8 cellular contexts compared by ENCODE assay signal in the genomic region with DNA sequence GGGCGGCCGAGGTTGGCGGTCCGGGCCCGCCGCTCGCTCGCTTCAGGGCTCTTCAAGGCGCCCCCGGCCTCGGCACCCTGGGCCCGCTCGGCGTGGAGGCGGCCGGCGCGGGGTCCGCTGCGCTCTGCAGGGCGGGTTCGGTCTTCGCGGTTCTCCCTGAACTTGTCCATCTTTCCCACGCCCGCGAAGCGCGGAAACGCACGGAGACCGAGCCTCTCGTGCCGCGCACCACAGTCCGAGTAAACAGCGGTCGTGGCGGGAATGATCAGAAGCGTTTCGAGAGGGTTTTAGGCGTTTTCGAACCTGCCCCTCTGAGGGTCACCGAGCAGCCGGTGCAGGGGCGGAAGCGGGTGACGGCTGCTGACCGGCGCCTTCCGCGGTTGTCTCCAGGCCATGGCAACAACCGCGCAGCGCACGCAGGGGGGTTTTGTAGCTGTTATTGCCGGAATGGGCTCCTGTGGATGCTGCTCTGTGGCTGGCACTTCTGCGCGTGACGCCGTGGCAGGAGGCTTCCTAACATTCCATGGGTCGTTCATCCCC. TPM values are rescaled to one million over a fixed set of nuclear protein-coding genes. Genes with fewer than 3 reads are reported as not detected.
DNase-seq lines count a peak whose midpoint lies in the region; ATAC-seq and TF ChIP-seq lines count a peak whose summit lies in the region.

No MANE protein-coding gene starts in this region.

- no peaks in the 10 kb centered on the region for H3K79me2 ChIP-seq in H9 (ENCODE audit: insufficient read depth, low read length)
- peaks cover 28% of the 10 kb centered on the region for H3K79me2 ChIP-seq in SK-N-SH (ENCODE audit: insufficient read depth)

- H3K27ac ChIP-seq in H9 (ENCODE audit: insufficient read length, low read depth, low read length) (no peak overlapping the region), SK-N-SH (ENCODE audit: low read depth in 2 of 2, low read length in 1 of 2) (peak overlapping the region; percentile 64 to 99)

- H3K36me3 ChIP-seq in SK-N-SH (replicated peaks in 1 of 2; ENCODE audit: control insufficient read depth in 1 of 2, insufficient read depth in 2 of 2, low read length in 1 of 2) (peaks cover 18 to 21% of the 10 kb centered on the region in 2 experiments), endocrine pancreas (ENCODE audit: control insufficient read depth, insufficient read depth, low read length) (peaks cover 3% of the 10 kb centered on the region), mucosa of stomach (ENCODE audit: control insufficient read depth, insufficient read depth, low read length) (peaks cover 9% of the 10 kb centered on the region)

- H2BK20ac ChIP-seq in H9 (ENCODE audit: low read depth, low read length, poor library complexity, severe bottlenecking), result no peak overlapping the region

- H3K4me1 ChIP-seq in H9 (ENCODE audit: insufficient read depth, low read length) (no peaks in the 10 kb centered on the region), SK-N-SH (ENCODE audit: control insufficient read depth in 1 of 2, insufficient read depth in 2 of 2, low read depth in 1 of 2, low read length in 1 of 2) (peaks cover 5 to 11% of the 10 kb centered on the region in 2 experiments; a peak in 3 of 4 replicates), endocrine pancreas (ENCODE audit: control insufficient read depth, insufficient read depth, low read length) (peaks cover 6% of the 10 kb centered on the region), mucosa of stomach (ENCODE audit: control insufficient read depth, insufficient read depth, low read length) (peaks cover 47% of the 10 kb centered on the region)

- TF ChIP-seq EP300 in SK-N-SH (IDR thresholded peaks at IDR 0.05; ENCODE audit: borderline replicate concordance in 1 of 2, low read depth in 1 of 2, low read length in 1 of 2), result no peak

- POLR2A ChIA-PET in SK-N-SH (lab: Yijun Ruan, JAX), result interaction anchor here (0.5 to 0.7 kb wide), 2 partner anchors 23 to 44 kb away, joined by 3 read pairs; no protein-coding TSS in a partner anchor

- H3K4me2 ChIP-seq in H9 (ENCODE audit: insufficient read depth, insufficient read length, low read length) (peak overlapping the region; percentile 67), SK-N-SH (peak overlapping the region; percentile 94)

- peak overlapping the region; percentile 60 for H3K14ac ChIP-seq in H9 (ENCODE audit: insufficient read depth, low read length)

- H2BK5ac ChIP-seq in H9 (ENCODE audit: insufficient read length, low read length), result no peak overlapping the region

- H2BK12ac ChIP-seq in H9 (ENCODE audit: insufficient read length, low read depth, low read length), result no peak overlapping the region

- peaks cover 9 to 11% of the 10 kb centered on the region in 2 experiments for H3K4me1 Mint-ChIP-seq in H9

- peak overlapping the region; percentile 92 to 97 for H3K4me3 Mint-ChIP-seq in H9

- no peak overlapping the region for H3K18ac ChIP-seq in H9 (ENCODE audit: insufficient read length, low read depth, low read length)

- H4K91ac ChIP-seq in H9 (ENCODE audit: insufficient read length, low read depth, low read length), result no peak overlapping the region

- peak; percentile 31 for DNase-seq in EL
- DNase-seq in H9, result no peak
- DNase-seq in SK-N-SH, result peak; percentile 76
- DNase-seq in stimulated activated CD4-positive, alpha-beta T cell treated with anti-CD3 and anti-CD28 coated beads, Interleukin-4, amount 100 ng/mL, for 4 hours, result no peak
- DNase-seq in HCEC 1CT, result no peak

- H3K9me3 ChIP-seq in H9 (ENCODE audit: control insufficient read depth, low read depth, low read length) (no peaks in the 10 kb centered on the region), SK-N-SH (no peaks in the 10 kb centered on the region), endocrine pancreas (ENCODE audit: control insufficient read depth, low read length) (no peaks in the 10 kb centered on the region), mucosa of stomach (ENCODE audit: control insufficient read depth, low read length) (no peaks in the 10 kb centered on the region)

- H2AFZ ChIP-seq in H9 (ENCODE audit: low read length) (no peak overlapping the region), SK-N-SH (ENCODE audit: low read depth) (peak overlapping the region; percentile 54; the same call in 1 of the 2 replicates)

- H3K4ac ChIP-seq in H9 (ENCODE audit: low read depth, low read length), result no peak overlapping the region

- no CpG with 5 or more reads among the region's 62 CpGs for WGBS in H9 (ENCODE audit: extremely low coverage, insufficient read length, low lambda C conversion rate)
- WGBS in SK-N-SH (ENCODE audit: low lambda C conversion rate), result 2% methylated on average over 50 of the region's 62 CpGs

- peak overlapping the region; percentile 79 for H3K9ac ChIP-seq in H9 (ENCODE audit: extremely low read depth, insufficient read length, low read length)
- H3K9ac ChIP-seq in SK-N-SH, result peak overlapping the region; percentile 95
- peak overlapping the region; percentile 89 for H3K9ac ChIP-seq in endocrine pancreas (ENCODE audit: control insufficient read depth, insufficient read depth, low read length)
- peak overlapping the region; percentile 99 for H3K9ac ChIP-seq in mucosa of stomach (ENCODE audit: low read length)

- no peaks in the 10 kb centered on the region for H3K79me1 ChIP-seq in H9 (ENCODE audit: insufficient read depth, low read depth, low read length, poor library complexity, severe bottlenecking)

- H3K4me3 ChIP-seq in SK-N-SH (ENCODE audit: low read depth in 2 of 2, low read length in 1 of 2) (peak overlapping the region; percentile 74 to 92), endocrine pancreas (ENCODE audit: control insufficient read depth, insufficient read depth, low read length) (peak overlapping the region; percentile 27), mucosa of stomach (ENCODE audit: low read length) (peak overlapping the region; percentile 63)

- peaks cover 6% of the 10 kb centered on the region for H3K23me2 ChIP-seq in H9 (ENCODE audit: insufficient read length, low read depth, low read length, poor library complexity, severe bottlenecking)

- H3K56ac ChIP-seq in H9 (ENCODE audit: insufficient read length, low read depth, low read length), result no peak overlapping the region

- no peaks in the 10 kb centered on the region for H3K27me3 ChIP-seq in H9 (ENCODE audit: insufficient read depth, low read length)
- no peaks in the 10 kb centered on the region for H3K27me3 ChIP-seq in SK-N-SH (ENCODE audit: insufficient read depth)
- no peaks in the 10 kb centered on the region for H3K27me3 ChIP-seq in endocrine pancreas (ENCODE audit: control insufficient read depth, insufficient read depth, low read length)
- H3K27me3 ChIP-seq in mucosa of stomach (ENCODE audit: control insufficient read depth, insufficient read depth, low read length), result no peaks in the 10 kb centered on the region

- 0 out of 2 replicates have a peak, but pooled peaks have one; percentile 4 for TF ChIP-seq RAD21 in SK-N-SH (IDR thresholded peaks at IDR 0.05; ENCODE audit: low read length)

- H3K9me2 ChIP-seq in SK-N-SH, result no peaks in the 10 kb centered on the region

- no peak for TF ChIP-seq CTCF in H9 (conservative IDR thresholded peaks at IDR 0.05)
- TF ChIP-seq CTCF in SK-N-SH (IDR thresholded peaks at IDR 0.05), result no peak

- H3F3A ChIP-seq in SK-N-SH (replicated peaks; ENCODE audit: insufficient read depth), result peaks cover 7% of the 10 kb centered on the region

- no peaks in the 10 kb centered on the region; the same call in 1 of the 2 replicates for H3K27me3 Mint-ChIP-seq in H9 (ENCODE audit: low read depth)

- H4K5ac ChIP-seq in H9 (ENCODE audit: insufficient read length, low read depth, low read length), result no peak overlapping the region

- no peak overlapping the region for H4K8ac ChIP-seq in H9 (replicated peaks; ENCODE audit: insufficient read length, low read depth, low read length)

- ATAC-seq in HG03039 (IDR thresholded peaks at IDR 0.05; ENCODE audit: unreplicated experiment), result no peak

- H2BK120ac ChIP-seq in H9 (ENCODE audit: low read depth, low read length, poor library complexity, severe bottlenecking), result no peak overlapping the region

- no peak overlapping the region for H2BK15ac ChIP-seq in H9 (ENCODE audit: low read depth, low read length)

- H4K20me1 ChIP-seq in H9 (ENCODE audit: control insufficient read depth, insufficient read depth, insufficient read length) (no peaks in the 10 kb centered on the region), SK-N-SH (ENCODE audit: insufficient read depth) (peaks cover 6% of the 10 kb centered on the region; the same call in 1 of the 2 replicates)

- no peak overlapping the region for H3K23ac ChIP-seq in H9 (ENCODE audit: insufficient read length, low read depth, low read length)

- no peak overlapping the region for H3T11ph ChIP-seq in H9 (ENCODE audit: low read length)

- H2AK5ac ChIP-seq in H9 (ENCODE audit: insufficient read length, low read length), result no peak overlapping the region

- peaks cover 11 to 12% of the 10 kb centered on the region in 2 experiments for H3K9me3 Mint-ChIP-seq in H9

- H3K27ac Mint-ChIP-seq in H9, result peak overlapping the region; percentile 82 to 92 (median 83); a peak in 4 of 7 replicates

- H3K36me3 Mint-ChIP-seq in H9 (ENCODE audit: insufficient read depth in 1 of 3, low read depth in 3 of 3), result peaks cover 14 to 45% (median 40%) of the 10 kb centered on the region in 3 experiments

- CTCF ChIA-PET in SK-N-SH (lab: Yijun Ruan, JAX), result interaction anchor here (2.2 kb wide), 1 partner anchor 96 kb away, joined by 9 read pairs; no protein-coding TSS in a partner anchor

TF ChIP-seq in SK-N-SH, 30 proteins besides CTCF, POLR2A, EP300 and RAD21 (continues in another document):
- TF ChIP-seq POLR2AphosphoS5 (IDR thresholded peaks at IDR 0.05; ENCODE audit: low read depth, low read length), result no peak

RNA-seq across cellular contexts. Expression of a gene that starts 0.4 kb away (rescaled TPM):
- 124 and 129 TPM in 2 replicates for total RNA-seq in H9 (2021)
- 128 and 130 TPM in 2 replicates for polyA plus RNA-seq in SK-N-SH (2012; rRNA removed)
- 90.6 and 112 TPM in 2 replicates for polyA plus RNA-seq in SK-N-SH (2012; cell fraction: cytosol; rRNA removed)
- polyA plus RNA-seq in SK-N-SH (2012; cell fraction: nucleus; rRNA removed), result 222 and 289 TPM in 2 replicates

RNA-seq across cellular contexts. Expression of a gene that starts 8.4 kb away (rescaled TPM):
- 80.4 and 81.7 TPM in 2 replicates for total RNA-seq in H9 (2021)
- 160 and 165 TPM in 2 replicates for polyA plus RNA-seq in SK-N-SH (2012; rRNA removed)
- 97.3 and 115 TPM in 2 replicates for polyA plus RNA-seq in SK-N-SH (2012; cell fraction: cytosol; rRNA removed)
- 403 and 584 TPM in 2 replicates for polyA plus RNA-seq in SK-N-SH (2012; cell fraction: nucleus; rRNA removed)

RNA-seq across cellular contexts. Expression of a gene that starts 40.6 kb away (rescaled TPM):
- 25.4 and 27.8 TPM in 2 replicates for total RNA-seq in H9 (2021)
- polyA plus RNA-seq in SK-N-SH (2012; rRNA removed), result 57.1 and 68.2 TPM in 2 replicates
- polyA plus RNA-seq in SK-N-SH (2012; cell fraction: cytosol; rRNA removed), result 38.7 and 54.7 TPM in 2 replicates
- 67.2 and 94.3 TPM in 2 replicates for polyA plus RNA-seq in SK-N-SH (2012; cell fraction: nucleus; rRNA removed)

RNA-seq across cellular contexts. Expression of a gene that starts 40.8 kb away (rescaled TPM):
- 23.2 and 24.1 TPM in 2 replicates for total RNA-seq in H9 (2021)
- 38.8 and 43.1 TPM in 2 replicates for polyA plus RNA-seq in SK-N-SH (2012; rRNA removed)
- 10.8 and 18.1 TPM in 2 replicates for polyA plus RNA-seq in SK-N-SH (2012; cell fraction: cytosol; rRNA removed)
- 328 and 454 TPM in 2 replicates for polyA plus RNA-seq in SK-N-SH (2012; cell fraction: nucleus; rRNA removed)

Comparison
In these comparisons a context has a peak if more than half of its experiments do, and no peak if none do; other contexts are left out.
1. DNase-seq: peak in EL (single experiment) and SK-N-SH (single experiment); none in H9 (single experiment), stimulated activated CD4-positive, alpha-beta T cell treated with anti-CD3 and anti-CD28 coated beads, Interleukin-4, amount 100 ng/mL, for 4 hours (0 of 2) and HCEC 1CT (single experiment).
2. H3K4me3 ChIP-seq: peak in every context shown above with its lines; median percentile 83 in SK-N-SH; 63 in mucosa of stomach; 27 in endocrine pancreas.
3. Peak in every context shown above with its lines, with median percentiles within 50 percentile points of each other: H3K9ac ChIP-seq.